Comparison of ENCODE assay signal across 17 cellular contexts in genomic region chr17:66369830-66370229, GRCh38.
DNase-seq lines count a peak whose midpoint lies in the region; ATAC-seq and FAIRE-seq lines count a peak whose summit lies in the region.
"Had no signal": no experiment of that assay in that cellular context is flagged by ENCODE, and none has a peak within 500 bp of the region (broad histone marks: within the 10 kb centered on the region; RNA-seq: fewer than 3 reads in every experiment).

No MANE protein-coding gene starts in this region.

- H3K4me1 Mint-ChIP-seq in activated naive CD8-positive, alpha-beta T cell (ENCODE audit: low read depth): peaks cover 83% of the 10 kb centered on the region
- H3K4me1 Mint-ChIP-seq in activated naive CD8-positive, alpha-beta T cell treated with anti-CD3 and anti-CD28 coated beads for 36 hours: peaks cover 68% of the 10 kb centered on the region

- no peak overlapping the region for H3K4me3 ChIP-seq in small intestine (ENCODE audit: low read depth in 1 of 2, low read length in 2 of 2)

- no peak for ATAC-seq in GM18868 (IDR thresholded peaks at IDR 0.05; ENCODE audit: unreplicated experiment)

- peaks cover 11% of the 10 kb centered on the region for H3K36me3 Mint-ChIP-seq in activated naive CD8-positive, alpha-beta T cell
- peaks cover 51% of the 10 kb centered on the region for H3K36me3 Mint-ChIP-seq in activated naive CD8-positive, alpha-beta T cell treated with anti-CD3 and anti-CD28 coated beads for 36 hours

- no peaks in the 10 kb centered on the region for H3K27me3 Mint-ChIP-seq in activated naive CD8-positive, alpha-beta T cell
- no peaks in the 10 kb centered on the region for H3K27me3 Mint-ChIP-seq in activated naive CD8-positive, alpha-beta T cell treated with anti-CD3 and anti-CD28 coated beads for 36 hours
- H3K27me3 Mint-ChIP-seq: CD8-positive, alpha-beta memory T cell had no signal

- H3K9me3 ChIP-seq in small intestine (ENCODE audit: control insufficient read depth, low read depth): no peaks in the 10 kb centered on the region
- H3K9me3 ChIP-seq: BE2C had no signal

- H3K4me1 ChIP-seq in small intestine (ENCODE audit: control insufficient read depth in 2 of 2, insufficient read depth in 1 of 2, low read depth in 1 of 2, low read length in 1 of 2): peaks cover 8 to 12% of the 10 kb centered on the region in 2 donors

- FAIRE-seq in RCC 7860 (lab: Jason Lieb, UNC) (peak; percentile 73), small intestine (lab: Jason Lieb, UNC) (no peak)

- no peaks in the 10 kb centered on the region for H3K27me3 ChIP-seq in small intestine (ENCODE audit: control insufficient read depth in 2 of 2, insufficient read depth in 2 of 2, low read length in 2 of 2)
- H3K27me3 ChIP-seq: BE2C had no signal

- H3K9me3 Mint-ChIP-seq in activated naive CD8-positive, alpha-beta T cell (ENCODE audit: low read depth): no peaks in the 10 kb centered on the region
- H3K9me3 Mint-ChIP-seq in activated naive CD8-positive, alpha-beta T cell treated with anti-CD3 and anti-CD28 coated beads for 36 hours: no peaks in the 10 kb centered on the region
- H3K9me3 Mint-ChIP-seq: CD8-positive, alpha-beta memory T cell had no signal

- H3K36me3 ChIP-seq in small intestine (ENCODE audit: control insufficient read depth in 2 of 2, insufficient read depth in 2 of 2, low read length in 2 of 2): no peaks in the 10 kb centered on the region
- H3K36me3 ChIP-seq: BE2C had no signal

- peak overlapping the region in 1 of 2 donors; percentile 46 for H3K27ac ChIP-seq in small intestine (ENCODE audit: low read depth in 1 of 2, low read length in 1 of 2)

- DNase-seq in activated naive CD8-positive, alpha-beta T cell treated with anti-CD3 and anti-CD28 coated beads for 36 hours: no peak
- peak; percentile 48 for DNase-seq in RCC 7860 (ENCODE audit: low spot score)
- peak; percentile 69 for DNase-seq in kidney tubule cell (ENCODE audit: low spot score)
- DNase-seq in small intestine: peak; percentile 70
- DNase-seq in NCI-H2171 treated with DMSO at 0.1 percent for 48 hours (lab: John Stamatoyannopoulos, UW): no peak
- DNase-seq in stimulated activated CD8-positive, alpha-beta memory T cell treated with anti-CD3 and anti-CD28 coated beads, Interleukin-4, amount 100 ng/mL, for 48 hours: no peak
- DNase-seq: BE2C; CD8-positive, alpha-beta memory T cell; H7; IMR-90; Kasumi-1; NCI-H1105 treated with DMSO at 0.1 percent for 48 hours; NCI-H187; NCI-H446 treated with DMSO at 0.1 percent for 48 hours; SIG-M5 had no signal

- peak overlapping the region; percentile 83 for H3K27ac Mint-ChIP-seq in activated naive CD8-positive, alpha-beta T cell
- H3K27ac Mint-ChIP-seq in activated naive CD8-positive, alpha-beta T cell treated with anti-CD3 and anti-CD28 coated beads for 36 hours: no peak overlapping the region

- 22 to 77% (median 52%) methylated on average over 4 of the region's 4 CpGs for WGBS in small intestine, 3 donors

- H3K4me3 Mint-ChIP-seq in activated naive CD8-positive, alpha-beta T cell: no peak overlapping the region
- no peak overlapping the region for H3K4me3 Mint-ChIP-seq in activated naive CD8-positive, alpha-beta T cell treated with anti-CD3 and anti-CD28 coated beads for 36 hours
- H3K4me3 Mint-ChIP-seq: CD8-positive, alpha-beta memory T cell had no signal

Comparison
In these comparisons a context has a peak if more than half of its experiments do, and no peak if none do; other contexts are left out.
1. DNase-seq: peak in RCC 7860 (single experiment), kidney tubule cell (single experiment) and small intestine (single experiment); none in activated naive CD8-positive, alpha-beta T cell treated with anti-CD3 and anti-CD28 coated beads for 36 hours (single experiment), NCI-H2171 treated with DMSO at 0.1 percent for 48 hours (single experiment) and stimulated activated CD8-positive, alpha-beta memory T cell treated with anti-CD3 and anti-CD28 coated beads, Interleukin-4, amount 100 ng/mL, for 48 hours (single experiment).